1 cellular context compared by ENCODE assay signal in genomic region chr2:219512524-219513216, GRCh38.
A peak's percentile ranks its signal among the peaks of the same experiment; 100 is the strongest.
TF ChIP-seq lines count a peak whose summit lies in the region.

No MANE protein-coding gene starts in this region.

TF ChIP-seq in HepG2, 621 proteins besides CTCF, POLR2A, EP300 and RAD21 (continued from another document and continues in another):
- TF ChIP-seq ARID4A (CRISPR knock-in tag; IDR thresholded peaks at IDR 0.05; ENCODE audit: borderline replicate concordance) (peak; percentile 52; the same call in 1 of the 2 replicates), ARID2 (CRISPR knock-in tag; IDR thresholded peaks at IDR 0.05; ENCODE audit: borderline replicate concordance) (no peak), ZNF761 (CRISPR knock-in tag; conservative IDR thresholded peaks at IDR 0.05) (0 out of 2 replicates have a peak, but pooled peaks have one; percentile 43), MTERF4 (CRISPR knock-in tag; IDR thresholded peaks at IDR 0.05) (no peak), PRDM15 (CRISPR knock-in tag; IDR thresholded peaks at IDR 0.05) (no peak), YY1 (IDR thresholded peaks at IDR 0.05; ENCODE audit: insufficient read depth, insufficient replicate concordance, low read depth, low read length) (peak; percentile 15), TCF7 (IDR thresholded peaks at IDR 0.05; ENCODE audit: low read depth) (no peak), FOXP4 (CRISPR knock-in tag; IDR thresholded peaks at IDR 0.05) (no peak), ZNF142 (CRISPR knock-in tag; IDR thresholded peaks at IDR 0.05) (no peak), GPBP1L1 (CRISPR knock-in tag; IDR thresholded peaks at IDR 0.05) (no peak), ZBTB46 (CRISPR knock-in tag; IDR thresholded peaks at IDR 0.05; ENCODE audit: borderline replicate concordance) (0 out of 2 replicates have a peak, but pooled peaks have one; percentile 49), IRF2 (CRISPR knock-in tag; IDR thresholded peaks at IDR 0.05) (no peak), JDP2 (CRISPR knock-in tag; IDR thresholded peaks at IDR 0.05; ENCODE audit: borderline replicate concordance) (no peak), MED1 (CRISPR knock-in tag; IDR thresholded peaks at IDR 0.05) (no peak), HCFC1 (IDR thresholded peaks at IDR 0.05; ENCODE audit: low read depth, low read length) (no peak), KDM1A (CRISPR knock-in tag; IDR thresholded peaks at IDR 0.05) (no peak), HOXA3 (CRISPR knock-in tag; IDR thresholded peaks at IDR 0.05) (peak; percentile 38; the same call in 1 of the 2 replicates), HBP1 (CRISPR knock-in tag; IDR thresholded peaks at IDR 0.05; ENCODE audit: low read depth) (0 out of 2 replicates have a peak, but pooled peaks have one; percentile 31), ZNF576 (CRISPR knock-in tag; IDR thresholded peaks at IDR 0.05) (no peak), PAX8 (CRISPR knock-in tag; IDR thresholded peaks at IDR 0.05; ENCODE audit: borderline replicate concordance) (no peak), ZNF33B (CRISPR knock-in tag; IDR thresholded peaks at IDR 0.05) (no peak), STAT5B (CRISPR knock-in tag; IDR thresholded peaks at IDR 0.05) (no peak), HOXA9 (CRISPR knock-in tag; IDR thresholded peaks at IDR 0.05; ENCODE audit: borderline replicate concordance) (no peak), NR2F2 (IDR thresholded peaks at IDR 0.05; ENCODE audit: borderline replicate concordance, low read depth) (no peak), ZNF543 (CRISPR knock-in tag; IDR thresholded peaks at IDR 0.05) (peak; percentile 68; the same call in 1 of the 2 replicates), HES4 (CRISPR knock-in tag; IDR thresholded peaks at IDR 0.05; ENCODE audit: borderline replicate concordance) (no peak), RBM39 (IDR thresholded peaks at IDR 0.05; ENCODE audit: low read depth, low read length, poor library complexity, severe bottlenecking) (no peak), MAZ (IDR thresholded peaks at IDR 0.05; ENCODE audit: borderline replicate concordance, low read depth, low read length) (no peak), MAZ (CRISPR knock-in tag; IDR thresholded peaks at IDR 0.05; ENCODE audit: low read depth) (peak; percentile 81), EED (CRISPR knock-in tag; IDR thresholded peaks at IDR 0.05) (peak; percentile 56; the same call in 1 of the 2 replicates), TP53 (CRISPR knock-in tag; conservative IDR thresholded peaks at IDR 0.05) (no peak), TCF12 (IDR thresholded peaks at IDR 0.05) (no peak), TCF12 (CRISPR knock-in tag; IDR thresholded peaks at IDR 0.05) (no peak), POGZ (CRISPR knock-in tag; IDR thresholded peaks at IDR 0.05) (no peak; the same call in 1 of the 2 replicates), ONECUT2 (CRISPR knock-in tag; IDR thresholded peaks at IDR 0.05) (peak; percentile 91), ZNF776 (CRISPR knock-in tag; IDR thresholded peaks at IDR 0.05) (no peak), ZNF33A (CRISPR knock-in tag; IDR thresholded peaks at IDR 0.05; ENCODE audit: borderline replicate concordance) (no peak), ZNF883 (CRISPR knock-in tag; IDR thresholded peaks at IDR 0.05; ENCODE audit: not compliant biosample characterization) (no peak), SP140L (CRISPR knock-in tag; IDR thresholded peaks at IDR 0.05; ENCODE audit: borderline replicate concordance) (no peak)
